ENCODE assay signal across 18 cellular contexts in the genomic region with DNA sequence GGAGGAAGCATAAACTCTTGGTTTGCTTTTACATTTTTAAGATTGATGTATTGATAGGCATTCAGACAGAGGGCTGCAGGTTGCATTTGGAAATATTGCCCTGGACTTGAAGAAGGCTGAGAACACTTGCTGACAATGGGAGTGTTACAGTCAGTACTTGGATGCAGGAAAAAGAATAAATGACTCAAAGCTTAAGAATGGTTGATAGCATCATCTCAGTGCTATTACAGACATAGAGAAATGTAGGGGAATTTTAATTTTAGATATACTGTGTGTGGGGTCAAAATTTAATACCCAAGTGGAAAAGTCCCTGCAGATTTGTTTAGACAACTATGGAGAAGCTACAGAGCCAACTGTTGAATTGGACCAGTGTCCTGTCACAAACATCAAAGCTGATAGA.
"Had no signal": no experiment of that assay in that cellular context is flagged by ENCODE, and none has a peak within 500 bp of the region (broad histone marks: within the 10 kb centered on the region; RNA-seq: fewer than 3 reads in every experiment).

No MANE protein-coding gene starts in this region.

- H3K4me3 ChIP-seq: adrenal gland, body of pancreas, ovary, sigmoid colon, thyroid gland had no signal

- H3K4me1 ChIP-seq: adrenal gland, body of pancreas, sigmoid colon, thyroid gland had no signal

- DNase-seq: activated CD4-positive, alpha-beta T cell treated with anti-CD3 and anti-CD28 coated beads for 36 hours; activated CD4-positive, alpha-beta T cell treated with anti-CD3 and anti-CD28 coated beads, Interleukin-2, amount 50 U/mL, for 48 hours; activated gamma-delta T cell; adrenal gland; body of pancreas; caudate nucleus; effector memory CD8-positive, alpha-beta T cell; mesendoderm; naive thymus-derived CD8-positive, alpha-beta T cell; ovary; sigmoid colon; stimulated activated CD4-positive, alpha-beta T cell treated with anti-CD3 and anti-CD28 coated beads, Interleukin-1b, Interleukin-23, amount 100 ng/mL, for 48 hours; stimulated activated CD8-positive, alpha-beta memory T cell treated with anti-CD3 and anti-CD28 coated beads, Interleukin-4, amount 100 ng/mL, for 48 hours; stimulated activated naive CD4-positive, alpha-beta T cell; T-cell; thyroid gland had no signal

- H3K9me3 ChIP-seq: adrenal gland, body of pancreas, ovary, sigmoid colon, thyroid gland had no signal

- H3K36me3 ChIP-seq: adrenal gland, ovary, sigmoid colon, thyroid gland had no signal

- H3K27me3 ChIP-seq: adrenal gland, body of pancreas, ovary, sigmoid colon, thyroid gland had no signal

- H3K27ac Mint-ChIP-seq: activated CD4-positive, alpha-beta T cell treated with anti-CD3 and anti-CD28 coated beads for 36 hours; activated naive CD4-positive, alpha-beta T cell treated with anti-CD3 and anti-CD28 coated beads, Interleukin-2, amount 50 U/mL, for 72 hours; effector memory CD8-positive, alpha-beta T cell; naive thymus-derived CD8-positive, alpha-beta T cell; T-cell; WTC11 had no signal

- H3K9me3 Mint-ChIP-seq: WTC11 had no signal

- H3K27ac ChIP-seq: adrenal gland, body of pancreas, ovary, sigmoid colon, thyroid gland had no signal

- H3K4me3 Mint-ChIP-seq: activated CD4-positive, alpha-beta T cell treated with anti-CD3 and anti-CD28 coated beads for 36 hours; effector memory CD8-positive, alpha-beta T cell; naive thymus-derived CD8-positive, alpha-beta T cell; T-cell; WTC11 had no signal

- H3K27me3 Mint-ChIP-seq: activated CD4-positive, alpha-beta T cell treated with anti-CD3 and anti-CD28 coated beads for 36 hours; effector memory CD8-positive, alpha-beta T cell; naive thymus-derived CD8-positive, alpha-beta T cell; T-cell had no signal

- H3K36me3 Mint-ChIP-seq: activated naive CD4-positive, alpha-beta T cell treated with anti-CD3 and anti-CD28 coated beads, Interleukin-2, amount 50 U/mL, for 72 hours; naive thymus-derived CD8-positive, alpha-beta T cell; T-cell; WTC11 had no signal

- H3K4me1 Mint-ChIP-seq: activated CD4-positive, alpha-beta T cell treated with anti-CD3 and anti-CD28 coated beads for 36 hours; naive thymus-derived CD8-positive, alpha-beta T cell; T-cell; WTC11 had no signal
